ENCODE assay signal across 2 cellular contexts in genomic region chr11:10500263-10500601, GRCh38.
TF ChIP-seq lines count a peak whose summit lies in the region.

No MANE protein-coding gene starts in this region.

TF ChIP-seq in GM12891, 5 proteins besides CTCF, POLR2A, EP300 and RAD21:
- TF ChIP-seq TAF1 (IDR thresholded peaks at IDR 0.05; ENCODE audit: low read depth, low read length): no peak
- no peak for TF ChIP-seq POU2F2 (IDR thresholded peaks at IDR 0.05; ENCODE audit: low read depth, low read length)
- TF ChIP-seq PAX5 (IDR thresholded peaks at IDR 0.05; ENCODE audit: insufficient read depth, low read length, severe bottlenecking): no peak
- TF ChIP-seq POLR2AphosphoS5 (IDR thresholded peaks at IDR 0.05; ENCODE audit: low read depth, low read length): no peak
- TF ChIP-seq SPI1 (IDR thresholded peaks at IDR 0.05; ENCODE audit: low read depth, low read length): no peak

TF ChIP-seq in H1, 55 proteins besides CTCF, POLR2A, EP300 and RAD21:
- no peak for TF ChIP-seq ZNF274 (IDR thresholded peaks at IDR 0.05; ENCODE audit: borderline replicate concordance, extremely low read depth, low read length)
- no peak for TF ChIP-seq SP2 (IDR thresholded peaks at IDR 0.05; ENCODE audit: low read length)
- TF ChIP-seq CREB1 (IDR thresholded peaks at IDR 0.05): no peak
- TF ChIP-seq NANOG (IDR thresholded peaks at IDR 0.05; ENCODE audit: insufficient read depth, low read depth, low read length, poor library complexity, severe bottlenecking): no peak
- TF ChIP-seq POU5F1 (IDR thresholded peaks at IDR 0.05; ENCODE audit: low read depth, low read length): no peak
